ENCODE assay signal across 12 cellular contexts in genomic region chr2:140695163-140695562, GRCh38.
DNase-seq lines count a peak whose midpoint lies in the region; ATAC-seq and TF ChIP-seq lines count a peak whose summit lies in the region.
"Had no signal": no experiment of that assay in that cellular context is flagged by ENCODE, and none has a peak within 500 bp of the region (broad histone marks: within the 10 kb centered on the region; RNA-seq: fewer than 3 reads in every experiment).

No MANE protein-coding gene starts in this region.

- ATAC-seq in GM19455 (IDR thresholded peaks at IDR 0.05; ENCODE audit: unreplicated experiment) = no peak
- ATAC-seq in GM19452 (IDR thresholded peaks at IDR 0.05; ENCODE audit: unreplicated experiment) = no peak
- ATAC-seq: activated CD4-positive, alpha-beta T cell treated with anti-CD3 and anti-CD28 coated beads for 36 hours had no signal

- TF ChIP-seq CTCF in epithelial cell of esophagus (IDR thresholded peaks at IDR 0.05; ENCODE audit: insufficient read depth, low read depth, low read length, missing control alignments) = no peak

- no peak overlapping the region for H3K4me3 ChIP-seq in epithelial cell of esophagus (ENCODE audit: low read length)
- H3K4me3 ChIP-seq: SJSA1 had no signal

- DNase-seq in GM04504 (ENCODE audit: low read depth) = peak; percentile 34
- DNase-seq in NCI-H69 (lab: John Stamatoyannopoulos, UW) = peak; percentile 51
- peak; percentile 62 for DNase-seq in epithelial cell of esophagus (ENCODE audit: low read depth)
- peak; percentile 30 for DNase-seq in non-pigmented ciliary epithelial cell (ENCODE audit: low read depth)
- no peak for DNase-seq in stimulated activated CD4-positive, alpha-beta T cell treated with anti-CD3 and anti-CD28 coated beads, Interleukin-12 subunit alpha, Interleukin-12 subunit beta, amount 100 ng/mL, for 4 hours
- DNase-seq in mesenteric fat pad (ENCODE audit: low spot score) = no peak
- DNase-seq: activated CD4-positive, alpha-beta T cell treated with anti-CD3 and anti-CD28 coated beads for 36 hours; DMS79 treated with DMSO at 0.1 percent for 48 hours; NCI-H2107 had no signal

Comparison
In these comparisons a context has a peak if more than half of its experiments do, and no peak if none do; other contexts are left out.
1. DNase-seq: peak in GM04504 (single experiment), NCI-H69 (single experiment), epithelial cell of esophagus (single experiment) and non-pigmented ciliary epithelial cell (single experiment); none in stimulated activated CD4-positive, alpha-beta T cell treated with anti-CD3 and anti-CD28 coated beads, Interleukin-12 subunit alpha, Interleukin-12 subunit beta, amount 100 ng/mL, for 4 hours (single experiment) and mesenteric fat pad (single experiment).